In genomic region chr7:92569137-92569536, GRCh38 we compare ENCODE assay signal across 18 cellular contexts.
"Had no signal": no experiment of that assay in that cellular context is flagged by ENCODE, and none has a peak within 500 bp of the region (broad histone marks: within the 10 kb centered on the region; RNA-seq: fewer than 3 reads in every experiment).

No MANE protein-coding gene starts in this region.

- DNase-seq: activated CD4-positive, alpha-beta T cell treated with anti-CD3 and anti-CD28 coated beads for 36 hours; activated CD8-positive, alpha-beta memory T cell treated with anti-CD3 and anti-CD28 coated beads, Interleukin-2, amount 50 U/mL, for 48 hours; activated CD8-positive, alpha-beta T cell treated with anti-CD3 and anti-CD28 coated beads, Interleukin-2, amount 10 ng/mL, durations not matched to agents 7 days and 5 days; anterior cingulate cortex; dorsolateral prefrontal cortex; foreskin keratinocyte; head of caudate nucleus; left lung; natural killer cell; occipital lobe; psoas muscle; sigmoid colon; stimulated activated CD4-positive, alpha-beta T cell treated with anti-CD3 and anti-CD28 coated beads, Interleukin-12 subunit alpha, Interleukin-12 subunit beta, amount 100 ng/mL, for 4 hours; stimulated activated naive CD4-positive, alpha-beta T cell treated with Interleukin-2 at 50 U/mL for 16 hours; T-cell; T1000; upper lobe of left lung; WERI-Rb-1 had no signal

- H3K4me3 ChIP-seq: dorsolateral prefrontal cortex, left lung, psoas muscle, sigmoid colon, upper lobe of left lung had no signal

- H3K27ac ChIP-seq: foreskin keratinocyte, left lung, psoas muscle, sigmoid colon, upper lobe of left lung, WERI-Rb-1 had no signal

- H3K4me1 ChIP-seq: foreskin keratinocyte, left lung, psoas muscle, sigmoid colon, upper lobe of left lung had no signal

- H3K27me3 ChIP-seq: dorsolateral prefrontal cortex, foreskin keratinocyte, left lung, sigmoid colon, upper lobe of left lung had no signal
